ENCODE assay signal across 8 cellular contexts in genomic region chr1:22889213-22889827, GRCh38.
A peak's percentile ranks its signal among the peaks of the same experiment; 100 is the strongest.
DNase-seq lines count a peak whose midpoint lies in the region; TF ChIP-seq lines count a peak whose summit lies in the region.

No MANE protein-coding gene starts in this region.

- intact Hi-C loops in adrenal gland (cut with DNase I): loop anchor here (5.0 kb wide), 2 partner anchors 177 to 187 kb away; partner anchors contain the start of gene EPHB2 (in 1 of the 2)

- no peak overlapping the region for H3K4me3 ChIP-seq in Karpas-422 (ENCODE audit: low read length)
- no peak overlapping the region for H3K4me3 ChIP-seq in adrenal gland

- H3K79me2 ChIP-seq in Karpas-422 (ENCODE audit: low read length): no peaks in the 10 kb centered on the region

- no peaks in the 10 kb centered on the region for H3K27me3 ChIP-seq in Karpas-422 (ENCODE audit: low read length)
- H3K27me3 ChIP-seq in adrenal gland: no peaks in the 10 kb centered on the region

- no peak overlapping the region for H3K9ac ChIP-seq in Karpas-422 (ENCODE audit: low read length)

- H3K4me1 ChIP-seq in Karpas-422 (ENCODE audit: low read length) (peaks cover 7% of the 10 kb centered on the region), adrenal gland (replicated peaks in 1 of 2) (no peaks in the 10 kb centered on the region)

- H3K4me3 Mint-ChIP-seq in type B pancreatic cell: no peak overlapping the region

- DNase-seq in DMS79 treated with DMSO at 0.1 percent for 48 hours (lab: John Stamatoyannopoulos, UW): peak; percentile 14
- no peak for DNase-seq in DMS79 (lab: John Stamatoyannopoulos, UW)
- peak; percentile 78 for DNase-seq in Karpas-422
- peak in 4 of 7 donors; percentile 23 to 58 (median 32) for DNase-seq in adrenal gland
- DNase-seq in iPS-NIHi11 (ENCODE audit: low spot score): peak; percentile 59
- DNase-seq in type B pancreatic cell (ENCODE audit: extremely low spot score, unreplicated experiment): no peak
- DNase-seq in NCI-H2107 treated with DMSO at 0.1 percent for 48 hours (lab: John Stamatoyannopoulos, UW; ENCODE audit: unreplicated experiment): no peak
- no peak for DNase-seq in NOMO-1 (lab: John Stamatoyannopoulos, UW; ENCODE audit: unreplicated experiment in 2 of 2)

- no peaks in the 10 kb centered on the region for H3K9me3 ChIP-seq in Karpas-422 (ENCODE audit: low read length)
- no peaks in the 10 kb centered on the region for H3K9me3 ChIP-seq in adrenal gland (replicated peaks in 1 of 3)

- no peak overlapping the region for H2AFZ ChIP-seq in Karpas-422 (ENCODE audit: low read length)

- TF ChIP-seq CTCF in adrenal gland (IDR thresholded peaks at IDR 0.05) (peak; percentile 69 to 86 (median 78)), type B pancreatic cell (conservative IDR thresholded peaks at IDR 0.05) (peak; percentile 84)

- H3K27ac ChIP-seq in Karpas-422 (ENCODE audit: low read length) (no peak overlapping the region), adrenal gland (no peak overlapping the region)

- H3K27me3 Mint-ChIP-seq in type B pancreatic cell: no peaks in the 10 kb centered on the region

- peaks cover 14% of the 10 kb centered on the region for H3K4me1 Mint-ChIP-seq in type B pancreatic cell (ENCODE audit: unreplicated experiment)

- no peaks in the 10 kb centered on the region for H3K9me3 Mint-ChIP-seq in type B pancreatic cell

- TF ChIP-seq POLR2A in adrenal gland (IDR thresholded peaks at IDR 0.05): no peak

- H3K36me3 ChIP-seq in Karpas-422 (ENCODE audit: insufficient read depth, low read length) (no peaks in the 10 kb centered on the region), adrenal gland (replicated peaks in 1 of 2) (no peaks in the 10 kb centered on the region)

- no peaks in the 10 kb centered on the region for H4K20me1 ChIP-seq in Karpas-422 (ENCODE audit: insufficient read depth, low read depth, low read length)

- no peaks in the 10 kb centered on the region for H3K9me2 ChIP-seq in Karpas-422 (replicated peaks; ENCODE audit: insufficient read depth, low read length)

- 58 to 72% (median 61%) methylated on average over 3 of the region's 3 CpGs for WGBS in adrenal gland, 4 donors

- no peak overlapping the region for H3K4me2 ChIP-seq in Karpas-422 (ENCODE audit: low read depth, low read length, poor library complexity, severe bottlenecking)

- H3K27ac Mint-ChIP-seq in type B pancreatic cell: no peak overlapping the region

- H3K36me3 Mint-ChIP-seq in type B pancreatic cell: peaks cover 22% of the 10 kb centered on the region

Comparison
In these comparisons a context has a peak if more than half of its experiments do, and no peak if none do; other contexts are left out.
1. DNase-seq: peak in DMS79 treated with DMSO at 0.1 percent for 48 hours (single experiment), Karpas-422 (single experiment), adrenal gland (4 of 7) and iPS-NIHi11 (single experiment); none in DMS79 (single experiment), type B pancreatic cell (single experiment), NCI-H2107 treated with DMSO at 0.1 percent for 48 hours (single experiment) and NOMO-1 (0 of 2).